Comparison of ENCODE assay signal across 8 cellular contexts in genomic region chr1:25615563-25616079, GRCh38. TPM values are rescaled to one million over a fixed set of nuclear protein-coding genes. Genes with fewer than 3 reads are reported as not detected.
DNase-seq lines count a peak whose midpoint lies in the region; ATAC-seq and TF ChIP-seq lines count a peak whose summit lies in the region.

No MANE protein-coding gene starts in this region.

- 31% methylated on average over 12 of the region's 12 CpGs for WGBS in HUES64

- 0 out of 2 replicates have a peak, but pooled peaks cover 2% of the 10 kb centered on the region for H4K20me1 ChIP-seq in DOHH2 (ENCODE audit: control insufficient read depth, insufficient read depth, low read depth, low read length)

- H3K9me3 ChIP-seq in DOHH2 (ENCODE audit: control insufficient read depth, insufficient read depth, low read length) (no peaks in the 10 kb centered on the region), HUES64 (ENCODE audit: insufficient read depth, low read depth, low read length) (no peaks in the 10 kb centered on the region), muscle layer of colon (ENCODE audit: low read length) (no peaks in the 10 kb centered on the region)

- TF ChIP-seq CTCF in DOHH2 (IDR thresholded peaks at IDR 0.05; ENCODE audit: low read depth, low read length, poor library complexity, severe bottlenecking) (no peak), cardiac fibroblast (IDR thresholded peaks at IDR 0.05; ENCODE audit: low read depth, low read length) (no peak)

- H3K27me3 ChIP-seq in DOHH2 (ENCODE audit: control insufficient read depth, low read length) (peaks cover 89% of the 10 kb centered on the region), HUES64 (ENCODE audit: insufficient read depth, low read length) (peaks cover 55% of the 10 kb centered on the region), muscle layer of colon (ENCODE audit: control insufficient read depth in 1 of 2, insufficient read depth in 2 of 2, low read length in 2 of 2) (no peaks in the 10 kb centered on the region)

- H3K27ac ChIP-seq in DOHH2 (ENCODE audit: low read depth, low read length): no peak overlapping the region
- H3K27ac ChIP-seq in HUES64 (ENCODE audit: low read depth, low read length): no peak overlapping the region
- peak overlapping the region; percentile 82 for H3K27ac ChIP-seq in muscle layer of colon (ENCODE audit: low read depth, low read length)

- H3K36me3 ChIP-seq in DOHH2 (ENCODE audit: control insufficient read depth, low read length) (no peaks in the 10 kb centered on the region), HUES64 (ENCODE audit: insufficient read depth, low read length) (no peaks in the 10 kb centered on the region), muscle layer of colon (ENCODE audit: insufficient read depth, low read length) (no peaks in the 10 kb centered on the region)

- no peak for DNase-seq in cardiac fibroblast (ENCODE audit: low read depth in 2 of 2)
- no peak for DNase-seq in NCI-H2171 (lab: John Stamatoyannopoulos, UW)
- DNase-seq in hippocampal formation (lab: John Stamatoyannopoulos, UW): no peak
- no peak for DNase-seq in NCI-H1105 (lab: John Stamatoyannopoulos, UW)

- H3K4me3 ChIP-seq in DOHH2 (ENCODE audit: low read length) (peak overlapping the region; percentile 81), HUES64 (ENCODE audit: low read length) (peak overlapping the region; percentile 75), cardiac fibroblast (replicated peaks in 1 of 2; ENCODE audit: low read depth in 2 of 2, low read length in 2 of 2) (peak overlapping the region; percentile 45 to 50), muscle layer of colon (ENCODE audit: low read depth in 1 of 2, low read length in 2 of 2) (peak overlapping the region; percentile 49 to 54)

- H3K4me1 ChIP-seq in DOHH2 (ENCODE audit: control insufficient read depth, low read length) (peaks cover 14% of the 10 kb centered on the region), HUES64 (ENCODE audit: insufficient read depth, low read length) (peaks cover 15% of the 10 kb centered on the region), muscle layer of colon (ENCODE audit: insufficient read depth, low read length) (peaks cover 38% of the 10 kb centered on the region)

- H3K4me2 ChIP-seq in DOHH2 (ENCODE audit: low read length): peak overlapping the region; percentile 97

- peaks cover 15% of the 10 kb centered on the region; the same call in 1 of the 2 replicates for H3F3A ChIP-seq in DOHH2 (ENCODE audit: control insufficient read depth, insufficient read depth)

- H3K9ac ChIP-seq in HUES64 (ENCODE audit: low read depth, low read length): peak overlapping the region; percentile 48; the same call in 1 of the 2 replicates
- H3K9ac ChIP-seq in muscle layer of colon (ENCODE audit: low read length): peak overlapping the region; percentile 40

- H3K9me2 ChIP-seq in DOHH2 (replicated peaks; ENCODE audit: control insufficient read depth, low read length): no peaks in the 10 kb centered on the region

- ATAC-seq in HG03439 (IDR thresholded peaks at IDR 0.05; ENCODE audit: unreplicated experiment): no peak

- no peaks in the 10 kb centered on the region for H3K79me2 ChIP-seq in DOHH2 (ENCODE audit: control insufficient read depth, low read length)

RNA-seq across cellular contexts. Expression of gene MAN1C1, which starts 1.0 kb away (rescaled TPM):
- 4.5 TPM for polyA plus RNA-seq in HUES64 (2013, experiment 1 of 2)
- 6.4 TPM for polyA plus RNA-seq in HUES64 (2013, experiment 2 of 2)
